Comparison of ENCODE assay signal across 8 cellular contexts in genomic region chr3:128794788-128795649, GRCh38.
DNase-seq lines count a peak whose midpoint lies in the region; ATAC-seq and TF ChIP-seq lines count a peak whose summit lies in the region.

No MANE protein-coding gene starts in this region.

- H3K27ac ChIP-seq in stomach smooth muscle (ENCODE audit: low read length) = no peak overlapping the region

- H3K9me3 Mint-ChIP-seq in CD14-positive monocyte = no peaks in the 10 kb centered on the region
- H3K9me3 Mint-ChIP-seq in endothelial cell (ENCODE audit: unreplicated experiment) = no peaks in the 10 kb centered on the region

- ATAC-seq in GM19035 (IDR thresholded peaks at IDR 0.05; ENCODE audit: unreplicated experiment) (peak; percentile 76), HG03460 (IDR thresholded peaks at IDR 0.05; ENCODE audit: unreplicated experiment) (peak; percentile 75)

- H3K4me3 Mint-ChIP-seq in CD14-positive monocyte (no peak overlapping the region), endothelial cell (ENCODE audit: unreplicated experiment) (no peak overlapping the region)

- H3K9me3 ChIP-seq in stomach smooth muscle (ENCODE audit: control insufficient read depth in 2 of 2, low read length in 2 of 2) = no peaks in the 10 kb centered on the region

- DNase-seq in CD14-positive monocyte (ENCODE audit: low spot score) (peak; percentile 56), NCI-H774 (lab: John Stamatoyannopoulos, UW) (peak; percentile 22), endothelial cell (ENCODE audit: low spot score) (peak; percentile 66), mucosa of gallbladder (ENCODE audit: low spot score) (peak; percentile 67)
- DNase-seq in activated CD8-positive, alpha-beta memory T cell treated with anti-CD3 and anti-CD28 coated beads for 1 hour (ENCODE audit: extremely low read depth in 1 of 2, low read depth in 1 of 2) = peak; percentile 33 to 35

- H3K4me1 ChIP-seq in stomach smooth muscle (ENCODE audit: control insufficient read depth, insufficient read depth, low read length) = peaks cover 16% of the 10 kb centered on the region

- no peaks in the 10 kb centered on the region for H3K27me3 ChIP-seq in stomach smooth muscle (ENCODE audit: control insufficient read depth in 1 of 2, insufficient read depth in 2 of 2, low read length in 2 of 2)

- H3K36me3 Mint-ChIP-seq in CD14-positive monocyte (peaks cover 42 to 47% of the 10 kb centered on the region in 2 donors), endothelial cell (ENCODE audit: low read depth, unreplicated experiment) (peaks cover 23% of the 10 kb centered on the region)

- peak; percentile 88 for TF ChIP-seq CTCF in CD14-positive monocyte (IDR thresholded peaks at IDR 0.05)
- peak; percentile 84 for TF ChIP-seq CTCF in endothelial cell (IDR thresholded peaks at IDR 0.05; ENCODE audit: unreplicated experiment)

- H3K27ac Mint-ChIP-seq in CD14-positive monocyte (peak overlapping the region; percentile 49 to 83 (median 72)), endothelial cell (ENCODE audit: unreplicated experiment) (peak overlapping the region; percentile 15)

- peak overlapping the region; percentile 16 to 29 for H3K9ac ChIP-seq in stomach smooth muscle (ENCODE audit: low read length in 2 of 2)

- H3K4me1 Mint-ChIP-seq in CD14-positive monocyte (peaks cover 38% of the 10 kb centered on the region), endothelial cell (ENCODE audit: unreplicated experiment) (peaks cover 10% of the 10 kb centered on the region)

- peaks cover 0 to 1% (median 0%) of the 10 kb centered on the region in 3 donors for H3K27me3 Mint-ChIP-seq in CD14-positive monocyte (ENCODE audit: low read depth in 3 of 3)
- H3K27me3 Mint-ChIP-seq in endothelial cell (ENCODE audit: unreplicated experiment) = no peaks in the 10 kb centered on the region

- H3K4me3 ChIP-seq in stomach smooth muscle (ENCODE audit: low read length in 2 of 2) = peak overlapping the region in 1 of 2 donors; percentile 4

- intact Hi-C loops in CD14-positive monocyte (cut with micrococcal nuclease) = loop anchor here (1.0 to 10.0 kb wide), 4 partner anchors 11 to 180 kb away; no protein-coding TSS in a partner anchor

- peaks cover 14 to 20% of the 10 kb centered on the region in 2 donors for H3K36me3 ChIP-seq in stomach smooth muscle (ENCODE audit: control insufficient read depth in 2 of 2, insufficient read depth in 2 of 2, low read length in 2 of 2)
